Comparison of ENCODE assay signal across 14 cellular contexts in the genomic region with DNA sequence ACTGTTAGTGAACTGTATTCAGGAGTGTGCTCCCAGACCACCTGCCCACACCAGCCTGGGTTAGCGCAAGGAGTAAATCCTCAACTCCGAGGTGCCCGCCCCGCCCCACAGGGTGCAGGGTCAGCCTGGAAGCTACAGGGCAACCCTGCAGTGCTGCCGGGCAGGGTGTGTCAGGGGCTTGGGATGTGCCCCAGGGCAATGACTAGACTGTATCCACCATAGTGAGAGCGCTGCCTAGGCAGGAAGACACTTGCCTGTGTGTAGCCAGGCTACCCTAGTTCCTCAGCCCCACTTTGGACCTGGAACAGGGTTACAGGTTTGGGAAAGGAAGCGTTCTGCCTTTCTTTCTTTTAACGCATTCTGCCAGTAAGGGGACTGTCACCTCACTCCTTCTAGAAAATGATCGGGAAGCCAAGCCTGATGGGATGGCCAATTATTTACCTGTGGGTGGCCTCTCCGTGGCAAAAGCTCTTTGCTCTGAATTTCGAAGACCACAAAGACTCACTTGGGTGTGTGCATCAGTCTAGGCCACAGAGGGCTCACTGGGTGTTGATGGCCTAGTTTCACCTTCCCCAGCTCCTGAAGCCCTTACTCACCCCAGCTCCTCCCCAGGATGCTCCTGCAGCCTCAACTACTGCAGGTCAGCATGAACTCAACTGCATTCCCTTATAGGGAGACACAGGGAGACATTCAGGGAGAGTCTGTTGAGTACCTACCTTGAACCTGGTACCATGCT.
DNase-seq lines count a peak whose midpoint lies in the region; ATAC-seq and TF ChIP-seq lines count a peak whose summit lies in the region.
"Had no signal": no experiment of that assay in that cellular context is flagged by ENCODE, and none has a peak within 500 bp of the region (broad histone marks: within the 10 kb centered on the region; RNA-seq: fewer than 3 reads in every experiment).

No MANE protein-coding gene starts in this region.

- no peak overlapping the region for H2AFZ ChIP-seq in neuronal stem cell (ENCODE audit: low read length)
- no peak overlapping the region for H2AFZ ChIP-seq in GM23248

- in situ Hi-C loops in GM23248 (cut with MboI): no loop called here

- peak overlapping the region; percentile 21 to 71 for H3K27ac Mint-ChIP-seq in natural killer cell treated with Interleukin-12 subunit alpha and Interleukin-12 subunit beta and Interleukin-15 and Interleukin-18, amount 100 ng/mL, for 72 hours
- peak overlapping the region in 1 of 2 donors; percentile 41 for H3K27ac Mint-ChIP-seq in natural killer cell
- 0 out of 2 replicates have a peak overlapping the region, but pooled peaks have one; percentile 19 for H3K27ac Mint-ChIP-seq in WTC11
- H3K27ac Mint-ChIP-seq: HFFc6 had no signal

- TF ChIP-seq EP300 in sigmoid colon (IDR thresholded peaks at IDR 0.05): no peak

- H2BK120ac ChIP-seq in neuronal stem cell (ENCODE audit: low read depth, low read length): no peak overlapping the region

- POLR2A ChIA-PET in WTC11 (lab: Charles Lee): no interaction called here

- H2AK5ac ChIP-seq in neuronal stem cell (ENCODE audit: low read depth, low read length): no peak overlapping the region

- H3K27me3 Mint-ChIP-seq in natural killer cell treated with Interleukin-12 subunit alpha and Interleukin-12 subunit beta and Interleukin-15 and Interleukin-18, amount 100 ng/mL, for 72 hours: no peaks in the 10 kb centered on the region
- no peaks in the 10 kb centered on the region for H3K27me3 Mint-ChIP-seq in natural killer cell (ENCODE audit: low read depth in 2 of 2)
- H3K27me3 Mint-ChIP-seq in WTC11 (ENCODE audit: low read depth): no peaks in the 10 kb centered on the region

- no peak overlapping the region for H3K23ac ChIP-seq in neuronal stem cell (ENCODE audit: low read depth, low read length, poor library complexity)

- no peak overlapping the region for H3K14ac ChIP-seq in neuronal stem cell (ENCODE audit: low read length)

- H3F3A ChIP-seq in GM23248 (ENCODE audit: insufficient read depth): no peaks in the 10 kb centered on the region

- no peaks in the 10 kb centered on the region for H3K36me3 Mint-ChIP-seq in natural killer cell treated with Interleukin-12 subunit alpha and Interleukin-12 subunit beta and Interleukin-15 and Interleukin-18, amount 100 ng/mL, for 72 hours
- H3K36me3 Mint-ChIP-seq in natural killer cell (no peaks in the 10 kb centered on the region), WTC11 (no peaks in the 10 kb centered on the region)

- intact Hi-C loops in natural killer cell (cut with micrococcal nuclease): no loop called here
- intact Hi-C loops in sigmoid colon (cut with DNase I): no loop called here

- H3K9ac ChIP-seq in neuronal stem cell (ENCODE audit: low read depth, low read length, poor library complexity) (peak overlapping the region; percentile 0), GM23248 (no peak overlapping the region)

- no peak for DNase-seq in natural killer cell treated with Interleukin-12 subunit alpha and Interleukin-12 subunit beta and Interleukin-15 and Interleukin-18, amount 100 ng/mL, for 72 hours (ENCODE audit: low spot score)
- no peak for DNase-seq in natural killer cell
- DNase-seq in WTC11 (ENCODE audit: low spot score): no peak
- no peak for DNase-seq in neuronal stem cell (ENCODE audit: low spot score)
- DNase-seq in GM23248: no peak
- DNase-seq in sigmoid colon: no peak
- DNase-seq: DMS 273 treated with DMSO at 0.1 percent for 48 hours, HFFc6, MG63, NCI-H1105 treated with DMSO at 0.1 percent for 48 hours, NCI-H187, NCI-H446, PC-3 had no signal

- H2BK12ac ChIP-seq in neuronal stem cell (ENCODE audit: low read length): no peak overlapping the region

- WGBS in neuronal stem cell (ENCODE audit: extremely low coverage in 2 of 2, insufficient read length in 2 of 2, insufficient replicate concordance in 1 of 2), 2 donors: no CpG with 5 or more reads among the region's 11 CpGs
- WGBS in GM23248 (ENCODE audit: low coverage in 1 of 2, low lambda C conversion rate in 2 of 2, missing lambda C conversion rate in 2 of 2), 2 experiments: 88 to 90% methylated on average over 11 of the region's 11 CpGs
- 92 to 96% methylated on average over 11 of the region's 11 CpGs for WGBS in sigmoid colon, 2 donors

- H3K36me3 ChIP-seq in neuronal stem cell (replicated peaks in 1 of 2; ENCODE audit: control insufficient read depth in 2 of 2, insufficient read depth in 2 of 2, low read length in 2 of 2): peaks cover 8 to 84% of the 10 kb centered on the region in 2 donors
- H3K36me3 ChIP-seq in GM23248 (ENCODE audit: low read depth): no peaks in the 10 kb centered on the region
- no peaks in the 10 kb centered on the region for H3K36me3 ChIP-seq in sigmoid colon
- H3K36me3 ChIP-seq: MG63 had no signal

- no peaks in the 10 kb centered on the region for H3K9me3 Mint-ChIP-seq in natural killer cell treated with Interleukin-12 subunit alpha and Interleukin-12 subunit beta and Interleukin-15 and Interleukin-18, amount 100 ng/mL, for 72 hours
- H3K9me3 Mint-ChIP-seq in natural killer cell: no peaks in the 10 kb centered on the region
- H3K9me3 Mint-ChIP-seq in WTC11: no peaks in the 10 kb centered on the region
- H3K9me3 Mint-ChIP-seq: HFFc6 had no signal

- no peak overlapping the region for H4K8ac ChIP-seq in neuronal stem cell (ENCODE audit: low read depth, low read length)

- CTCF ChIA-PET in WTC11 (lab: Charles Lee): no interaction called here

- no peaks in the 10 kb centered on the region for H3K79me2 ChIP-seq in GM23248 (ENCODE audit: insufficient read depth)

- no peak for TF ChIP-seq CTCF in natural killer cell (IDR thresholded peaks at IDR 0.05)
- no peak for TF ChIP-seq CTCF in WTC11 (IDR thresholded peaks at IDR 0.05)
- no peak for TF ChIP-seq CTCF in sigmoid colon (IDR thresholded peaks at IDR 0.05)

- H4K20me1 ChIP-seq in GM23248 (ENCODE audit: insufficient read depth): no peaks in the 10 kb centered on the region

- no peak for TF ChIP-seq POLR2A in sigmoid colon (IDR thresholded peaks at IDR 0.05)

- no peak overlapping the region for H3K4ac ChIP-seq in neuronal stem cell (ENCODE audit: low read length)

- H3K18ac ChIP-seq in neuronal stem cell (ENCODE audit: low read length): no peak overlapping the region

- H3K9me2 ChIP-seq in GM23248 (ENCODE audit: insufficient read depth): no peaks in the 10 kb centered on the region

- peaks cover 9 to 31% of the 10 kb centered on the region in 2 donors for H3K4me1 Mint-ChIP-seq in natural killer cell treated with Interleukin-12 subunit alpha and Interleukin-12 subunit beta and Interleukin-15 and Interleukin-18, amount 100 ng/mL, for 72 hours (ENCODE audit: low read depth in 2 of 2)
- H3K4me1 Mint-ChIP-seq in natural killer cell: peaks cover 11 to 22% of the 10 kb centered on the region in 2 donors
- H3K4me1 Mint-ChIP-seq in WTC11: peaks cover 24% of the 10 kb centered on the region

- H3K4me3 Mint-ChIP-seq in natural killer cell treated with Interleukin-12 subunit alpha and Interleukin-12 subunit beta and Interleukin-15 and Interleukin-18, amount 100 ng/mL, for 72 hours: no peak overlapping the region
- H3K4me3 Mint-ChIP-seq in natural killer cell (no peak overlapping the region), WTC11 (no peak overlapping the region)
- H3K4me3 Mint-ChIP-seq: HFFc6 had no signal

- no peak overlapping the region for H2BK15ac ChIP-seq in neuronal stem cell (ENCODE audit: low read length)

- ATAC-seq in natural killer cell treated with Interleukin-12 subunit alpha and Interleukin-12 subunit beta and Interleukin-15 and Interleukin-18, amount 100 ng/mL, for 72 hours: peak; percentile 31 to 46
- ATAC-seq in natural killer cell: no peak
- no peak for ATAC-seq in WTC11
- no peak for ATAC-seq in GM21529 (IDR thresholded peaks at IDR 0.05; ENCODE audit: unreplicated experiment)
- ATAC-seq: PC-3 had no signal

- H3K4me2 ChIP-seq in neuronal stem cell (ENCODE audit: insufficient read depth, low read length, poor library complexity, severe bottlenecking) (no peak overlapping the region), GM23248 (ENCODE audit: unreplicated experiment) (no peak overlapping the region)

- H4K91ac ChIP-seq in neuronal stem cell (ENCODE audit: low read depth, low read length, poor library complexity): no peak overlapping the region

- H3K4me1 ChIP-seq in neuronal stem cell (ENCODE audit: control insufficient read depth in 2 of 2, insufficient read depth in 1 of 2, low read depth in 1 of 2, low read length in 2 of 2): peaks cover 14 to 19% of the 10 kb centered on the region in 2 donors
- no peaks in the 10 kb centered on the region for H3K4me1 ChIP-seq in GM23248 (ENCODE audit: insufficient read depth)
- H3K4me1 ChIP-seq in sigmoid colon: no peaks in the 10 kb centered on the region

- no peak overlapping the region for H2BK5ac ChIP-seq in neuronal stem cell (ENCODE audit: low read length)

- peaks cover 1% of the 10 kb centered on the region for H3K79me1 ChIP-seq in neuronal stem cell (ENCODE audit: low read depth, low read length)

- no peak overlapping the region for H3K27ac ChIP-seq in neuronal stem cell (replicated peaks; ENCODE audit: low read length)
- H3K27ac ChIP-seq in GM23248: no peak overlapping the region
- no peak overlapping the region for H3K27ac ChIP-seq in sigmoid colon

- no peaks in the 10 kb centered on the region for H3K27me3 ChIP-seq in neuronal stem cell (ENCODE audit: control insufficient read depth in 3 of 3, insufficient read depth in 3 of 3, low read depth in 1 of 3, low read length in 3 of 3)
- H3K27me3 ChIP-seq in GM23248 (replicated peaks; ENCODE audit: insufficient read depth): no peaks in the 10 kb centered on the region
- no peaks in the 10 kb centered on the region for H3K27me3 ChIP-seq in sigmoid colon
- H3K27me3 ChIP-seq: MG63 had no signal

- no peak overlapping the region for H3K4me3 ChIP-seq in neuronal stem cell (ENCODE audit: low read length in 2 of 2)
- H3K4me3 ChIP-seq in GM23248: no peak overlapping the region
- no peak overlapping the region for H3K4me3 ChIP-seq in sigmoid colon
- H3K4me3 ChIP-seq: MG63 had no signal

- H3K9me3 ChIP-seq in neuronal stem cell (replicated peaks in 1 of 2; ENCODE audit: control insufficient read depth in 2 of 2, insufficient read depth in 1 of 2, low read depth in 1 of 2, low read length in 2 of 2): no peaks in the 10 kb centered on the region
- no peaks in the 10 kb centered on the region for H3K9me3 ChIP-seq in GM23248 (ENCODE audit: low read depth)
- no peaks in the 10 kb centered on the region for H3K9me3 ChIP-seq in sigmoid colon
- H3K9me3 ChIP-seq: MG63 had no signal

TF ChIP-seq in WTC11, 78 proteins besides CTCF, POLR2A, EP300 and RAD21 (continues in another document):
- TF ChIP-seq, protein P1, sequence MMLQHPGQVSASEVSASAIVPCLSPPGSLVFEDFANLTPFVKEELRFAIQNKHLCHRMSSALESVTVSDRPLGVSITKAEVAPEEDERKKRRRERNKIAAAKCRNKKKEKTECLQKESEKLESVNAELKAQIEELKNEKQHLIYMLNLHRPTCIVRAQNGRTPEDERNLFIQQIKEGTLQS (CRISPR knock-in tag; conservative IDR thresholded peaks at IDR 0.05): no peak

Comparison
In these comparisons a context has a peak if more than half of its experiments do, and no peak if none do; other contexts are left out.
1. ATAC-seq: peak in natural killer cell treated with Interleukin-12 subunit alpha and Interleukin-12 subunit beta and Interleukin-15 and Interleukin-18, amount 100 ng/mL, for 72 hours (2 of 2); none in natural killer cell (0 of 3), WTC11 (single experiment) and GM21529 (single experiment).